In genomic region chr1:104156804-104157203, GRCh38 we compare ENCODE assay signal across 21 cellular contexts.
DNase-seq lines count a peak whose midpoint lies in the region; ATAC-seq lines count a peak whose summit lies in the region.
"Had no signal": no experiment of that assay in that cellular context is flagged by ENCODE, and none has a peak within 500 bp of the region (broad histone marks: within the 10 kb centered on the region; RNA-seq: fewer than 3 reads in every experiment).

No MANE protein-coding gene starts in this region.

- peak; percentile 56 for DNase-seq in DMS79 treated with DMSO at 0.1 percent for 48 hours (lab: John Stamatoyannopoulos, UW)
- DNase-seq in NCI-H1417 treated with DMSO at 0.1 percent for 48 hours (lab: John Stamatoyannopoulos, UW), result peak; percentile 49
- peak; percentile 23 for DNase-seq in retina
- DNase-seq in NCI-H146 (lab: John Stamatoyannopoulos, UW), result no peak
- no peak for DNase-seq in activated effector memory CD4-positive, alpha-beta T cell treated with Interleukin-2 at 50 U/mL for 16 hours
- no peak for DNase-seq in NCI-H69 (lab: John Stamatoyannopoulos, UW)
- DNase-seq: 8988T; ACHN; BE2C; C1 segment of cervical spinal cord; CD4-positive, alpha-beta memory T cell; CD4-positive, CD25-positive, alpha-beta regulatory T cell; CD8-positive, alpha-beta memory T cell; COR-L47; DMS 273 treated with DMSO at 0.1 percent for 48 hours; DMS153; DMS53; DND-41; EL; GDM1 had no signal

- no peak for ATAC-seq in HG02981 (IDR thresholded peaks at IDR 0.05; ENCODE audit: unreplicated experiment)

Comparison
In these comparisons a context has a peak if more than half of its experiments do, and no peak if none do; other contexts are left out.
1. DNase-seq: peak in DMS79 treated with DMSO at 0.1 percent for 48 hours (single experiment), NCI-H1417 treated with DMSO at 0.1 percent for 48 hours (single experiment) and retina (single experiment); none in NCI-H146 (single experiment), activated effector memory CD4-positive, alpha-beta T cell treated with Interleukin-2 at 50 U/mL for 16 hours (single experiment) and NCI-H69 (single experiment).